Comparison of ENCODE assay signal across 8 cellular contexts in the genomic region with DNA sequence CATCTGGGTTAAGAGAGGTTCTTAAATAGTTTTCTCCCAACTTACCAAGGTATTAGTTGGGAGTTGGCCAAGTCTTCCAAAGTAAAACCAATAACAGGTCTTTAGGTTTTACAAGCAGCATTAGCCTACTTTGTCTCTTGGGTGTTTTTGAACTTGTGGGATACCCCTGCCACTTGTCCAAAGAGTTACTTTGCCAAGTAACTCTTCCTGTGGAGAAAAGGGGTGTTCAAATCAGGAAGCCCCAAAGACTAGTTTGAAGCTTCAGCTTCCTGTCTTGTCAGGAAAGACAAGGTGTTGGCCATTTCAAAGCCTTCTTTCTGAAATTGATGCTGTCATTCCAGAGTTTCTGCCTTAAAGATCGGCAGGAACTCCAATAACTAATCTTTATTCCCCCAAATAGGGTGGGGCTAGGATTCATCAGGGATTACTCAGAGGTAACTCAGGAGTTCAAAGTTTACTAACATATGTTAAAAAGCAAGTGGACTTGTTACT. TPM values are rescaled to one million over a fixed set of nuclear protein-coding genes. Genes with fewer than 3 reads are reported as not detected.
A peak's percentile ranks its signal among the peaks of the same experiment; 100 is the strongest.
DNase-seq lines count a peak whose midpoint lies in the region; TF ChIP-seq lines count a peak whose summit lies in the region.

No MANE protein-coding gene starts in this region.

- H3K27me3 ChIP-seq in SJCRH30 (no peaks in the 10 kb centered on the region), esophagus squamous epithelium (no peaks in the 10 kb centered on the region)

- DNase-seq in NCI-H146 (lab: John Stamatoyannopoulos, UW) (peak; percentile 36), NCI-H146 treated with DMSO at 0.1 percent for 48 hours (lab: John Stamatoyannopoulos, UW; ENCODE audit: unreplicated experiment) (no peak), SJCRH30 (no peak), esophagus squamous epithelium (lab: John Stamatoyannopoulos, UW) (no peak), pons (ENCODE audit: low spot score) (peak; percentile 51), NCI-H187 (lab: John Stamatoyannopoulos, UW) (no peak), midbrain (lab: John Stamatoyannopoulos, UW) (no peak), NCI-H446 (lab: John Stamatoyannopoulos, UW) (no peak)

- intact Hi-C loops in esophagus squamous epithelium (cut with DNase I) = loop anchor here (10.0 kb wide), 1 partner anchor 74 kb away; the partner anchor contains the start of gene VAPB

- peaks cover 18% of the 10 kb centered on the region for H3K4me1 ChIP-seq in SJCRH30
- peaks cover 6 to 76% (median 37%) of the 10 kb centered on the region in 3 donors for H3K4me1 ChIP-seq in esophagus squamous epithelium

- H3K9me3 ChIP-seq in SJCRH30 (replicated peaks) (no peaks in the 10 kb centered on the region), esophagus squamous epithelium (no peaks in the 10 kb centered on the region)

- peaks cover 31% of the 10 kb centered on the region for H3K36me3 ChIP-seq in SJCRH30
- peaks cover 0 to 40% (median 3%) of the 10 kb centered on the region in 3 donors for H3K36me3 ChIP-seq in esophagus squamous epithelium

- 0 to 7% methylated on average over 1 of the region's 1 CpG for WGBS in esophagus squamous epithelium, 2 donors

- no peak for TF ChIP-seq POLR2A in esophagus squamous epithelium (IDR thresholded peaks at IDR 0.05)

- no peak for TF ChIP-seq CTCF in esophagus squamous epithelium (IDR thresholded peaks at IDR 0.05)

- peak overlapping the region; percentile 99 for H3K4me3 ChIP-seq in SJCRH30
- H3K4me3 ChIP-seq in esophagus squamous epithelium = peak overlapping the region; percentile 71 to 100 (median 90)

- H3K27ac ChIP-seq in SJCRH30 (peak overlapping the region; percentile 78), esophagus squamous epithelium (peak overlapping the region; percentile 89 to 96 (median 90))

RNA-seq across cellular contexts. Expression of gene RAB22A, which starts 0.8 kb away (rescaled TPM):
- total RNA-seq in SJCRH30 (2014; rRNA removed; shearing (Covaris generic)) = 23.5 and 25.4 TPM in 2 replicates
- total RNA-seq in esophagus squamous epithelium = 10 to 100 TPM; 18.4 to 33.2 (median 21.4) TPM

Comparison
In these comparisons a context has a peak if more than half of its experiments do, and no peak if none do; other contexts are left out.
1. DNase-seq: peak in NCI-H146 (single experiment) and pons (single experiment); none in NCI-H146 treated with DMSO at 0.1 percent for 48 hours (single experiment), SJCRH30 (0 of 2), esophagus squamous epithelium (single experiment), NCI-H187 (0 of 2), midbrain (single experiment) and NCI-H446 (0 of 2).